Comparison of ENCODE assay signal across 1 cellular context in the genomic region with DNA sequence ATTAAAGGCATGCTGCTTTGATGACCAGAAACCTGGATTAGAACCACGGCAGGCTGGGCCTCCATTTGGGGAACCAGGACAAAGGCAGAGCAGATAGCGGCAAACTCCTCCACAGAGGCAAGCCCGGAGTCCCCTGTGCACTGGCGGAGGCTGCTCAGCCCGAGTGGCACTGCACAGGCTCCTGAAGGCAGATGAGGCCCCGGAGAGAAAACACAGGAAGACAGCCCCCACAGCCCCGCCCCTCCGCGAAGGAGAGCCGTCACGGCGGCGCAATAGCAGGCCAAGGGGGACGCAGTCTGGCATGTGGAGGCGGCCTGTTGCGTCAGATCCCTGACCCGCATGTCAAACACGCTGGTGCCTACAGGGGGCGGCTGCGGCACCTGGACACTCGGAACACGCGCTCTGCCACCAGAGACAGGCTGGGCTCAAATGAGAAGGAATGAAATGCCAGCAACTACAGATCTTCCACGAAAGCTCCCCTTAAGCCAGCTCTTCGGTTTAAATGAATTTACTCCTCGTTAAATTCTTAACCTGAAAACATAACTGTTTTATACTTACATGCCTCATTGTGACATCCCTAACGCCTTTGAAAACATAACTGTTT.
TF ChIP-seq lines count a peak whose summit lies in the region.

No MANE protein-coding gene starts in this region.

TF ChIP-seq in IMR-90, 13 proteins besides CTCF, POLR2A, EP300 and RAD21 (continued from another document):
- TF ChIP-seq MXI1 (IDR thresholded peaks at IDR 0.05; ENCODE audit: borderline replicate concordance, low read depth, low read length): no peak; the same call in 1 of the 2 replicates
